In genomic region chr6:2903579-2904185, GRCh38 we compare ENCODE assay signal across 8 cellular contexts. TPM values are rescaled to one million over a fixed set of nuclear protein-coding genes. Genes with fewer than 3 reads are reported as not detected.
DNase-seq lines count a peak whose midpoint lies in the region; ATAC-seq and TF ChIP-seq lines count a peak whose summit lies in the region.
"Not testable (repeated sequence)": the region's sequence is repeated elsewhere in the genome, so short reads cannot be mapped to it uniquely, and the experiment has no call there.

No MANE protein-coding gene starts in this region.

- ATAC-seq in activated T-helper 17 cell treated with anti-CD3 and anti-CD28 coated beads, Interleukin-2, amount 50 U/mL, for 72 hours (replicated peaks), result not testable (repeated sequence)
- ATAC-seq in heart right ventricle (peak in 5 of 8 donors; percentile 0 to 53 (median 2)), upper lobe of left lung (ENCODE audit: low FRiP score in 2 of 2) (peak in 1 of 2 donors; percentile 51)

- 41 to 51% methylated on average over 12 to 18 of the region's 23 CpGs for WGBS in heart right ventricle, 2 donors
- 42 to 44% methylated on average over 5 to 6 of the region's 23 CpGs for WGBS in mesodermal cell (ENCODE audit: insufficient coverage in 2 of 2), 2 experiments
- 41% methylated on average over 15 of the region's 23 CpGs; no CpG with 5 or more reads in 1 of the 2 donors for WGBS in upper lobe of left lung, 2 donors

- not testable (repeated sequence) for H3K9me3 ChIP-seq in OCI-LY7 (ENCODE audit: low read length); heart right ventricle; mesodermal cell (ENCODE audit: control insufficient read depth, low read length); skeletal muscle satellite cell (replicated peaks; ENCODE audit: low read length); upper lobe of left lung

- H3K9ac ChIP-seq in skeletal muscle satellite cell (ENCODE audit: low read depth, low read length), result not testable (repeated sequence)

- peak overlapping the region; percentile 81 for H3K27ac ChIP-seq in OCI-LY7 (ENCODE audit: low read depth, low read length, poor library complexity, severe bottlenecking)
- peak overlapping the region in 48 of 59 donors; percentile 45 to 97 (median 92) for H3K27ac ChIP-seq in dorsolateral prefrontal cortex
- peak overlapping the region in 9 of 10 donors; percentile 84 to 95 (median 94) for H3K27ac ChIP-seq in heart right ventricle
- H3K27ac ChIP-seq in mesodermal cell (ENCODE audit: low read depth, low read length, severe bottlenecking), result not testable (repeated sequence)
- H3K27ac ChIP-seq in upper lobe of left lung, result peak overlapping the region in 3 of 4 donors; percentile 93 to 98 (median 95)

- not testable (repeated sequence) for BruUV-seq in OCI-LY7 (replicated peaks; lab: Mats Ljungman, UMichigan)

- POLR2A ChIA-PET in OCI-LY7 (lab: Charles Lee), result interaction anchor here (0.8 to 5.3 kb wide), 6 partner anchors 11 to 57 kb away, joined by 3 to 32 read pairs (median 7); no protein-coding TSS in a partner anchor

- in situ Hi-C loops in G401 (cut with HindIII; ENCODE audit: low sequenced_read_pairs), result not testable (repeated sequence)

- H3K27ac Mint-ChIP-seq in activated T-helper 17 cell treated with anti-CD3 and anti-CD28 coated beads, Interleukin-2, amount 50 U/mL, for 72 hours, result not testable (repeated sequence)

- not testable (repeated sequence) for H3K27me3 ChIP-seq in dorsolateral prefrontal cortex, heart right ventricle, upper lobe of left lung
- H3K27me3 ChIP-seq in skeletal muscle satellite cell (ENCODE audit: control insufficient read depth, insufficient read depth, low read length), result peaks cover 27% of the 10 kb centered on the region

- H3K27me3 Mint-ChIP-seq in activated T-helper 17 cell treated with anti-CD3 and anti-CD28 coated beads, Interleukin-2, amount 50 U/mL, for 72 hours, result not testable (repeated sequence)

- H3K4me3 Mint-ChIP-seq in activated T-helper 17 cell treated with anti-CD3 and anti-CD28 coated beads, Interleukin-2, amount 50 U/mL, for 72 hours, result peak overlapping the region; percentile 100

- H3K4me3 ChIP-seq in OCI-LY7 (ENCODE audit: low read depth, low read length, poor library complexity, severe bottlenecking) (peak overlapping the region; percentile 73), dorsolateral prefrontal cortex (peak overlapping the region in 56 of 59 donors; percentile 62 to 92 (median 81)), heart right ventricle (peak overlapping the region in 9 of 10 donors; percentile 68 to 94 (median 76)), mesodermal cell (ENCODE audit: extremely low read depth, insufficient read depth, low read length, poor library complexity, severe bottlenecking) (peak overlapping the region; percentile 58), upper lobe of left lung (peak overlapping the region in 3 of 4 donors; percentile 73 to 77 (median 74))
- H3K4me3 ChIP-seq in skeletal muscle satellite cell (ENCODE audit: low read length), result not testable (repeated sequence)

- H3K36me3 ChIP-seq in OCI-LY7 (ENCODE audit: insufficient read depth, low read length) (peaks cover 43% of the 10 kb centered on the region), heart right ventricle (peaks cover 0 to 18% (median 4%) of the 10 kb centered on the region in 9 donors), mesodermal cell (ENCODE audit: control insufficient read depth, insufficient read depth, low read length) (peaks cover 19% of the 10 kb centered on the region), upper lobe of left lung (peaks cover 0 to 14% (median 5%) of the 10 kb centered on the region in 4 donors)
- H3K36me3 ChIP-seq in skeletal muscle satellite cell (ENCODE audit: insufficient read depth, low read length), result not testable (repeated sequence)

- DNase-seq in G401 (ENCODE audit: low spot score), result peak; percentile 29
- DNase-seq in OCI-LY7 (ENCODE audit: low spot score); dorsolateral prefrontal cortex; heart right ventricle; upper lobe of left lung: not testable (repeated sequence)

- H3K4me2 ChIP-seq in OCI-LY7 (ENCODE audit: low read length) (peak overlapping the region; percentile 96), skeletal muscle satellite cell (ENCODE audit: low read length) (peak overlapping the region; percentile 92)

- H3K79me2 ChIP-seq in OCI-LY7 (ENCODE audit: insufficient read depth, low read depth, low read length), result peaks cover 45% of the 10 kb centered on the region

- not testable (repeated sequence) for TF ChIP-seq CTCF in OCI-LY7 (conservative IDR thresholded peaks at IDR 0.05; ENCODE audit: low read length); dorsolateral prefrontal cortex (IDR thresholded peaks at IDR 0.05 in 54 of 56, conservative IDR thresholded peaks at IDR 0.05 in 2 of 56; ENCODE audit: low read depth in 1 of 56, partially characterized antibody in 56 of 56); heart right ventricle (IDR thresholded peaks at IDR 0.05); upper lobe of left lung (IDR thresholded peaks at IDR 0.05)

- peaks cover 63% of the 10 kb centered on the region for H3K4me1 ChIP-seq in OCI-LY7 (ENCODE audit: insufficient read depth, low read length, poor library complexity, severe bottlenecking)
- peaks cover 0 to 45% (median 28%) of the 10 kb centered on the region in 9 donors for H3K4me1 ChIP-seq in heart right ventricle
- H3K4me1 ChIP-seq in mesodermal cell (ENCODE audit: control insufficient read depth, insufficient read depth, low read length, poor library complexity, severe bottlenecking), result peaks cover 13% of the 10 kb centered on the region
- peaks cover 11% of the 10 kb centered on the region for H3K4me1 ChIP-seq in skeletal muscle satellite cell (ENCODE audit: control insufficient read depth, insufficient read depth, low read length)
- H3K4me1 ChIP-seq in upper lobe of left lung, result peaks cover 16 to 30% (median 27%) of the 10 kb centered on the region in 4 donors

- peaks cover 41% of the 10 kb centered on the region for H3K36me3 Mint-ChIP-seq in activated T-helper 17 cell treated with anti-CD3 and anti-CD28 coated beads, Interleukin-2, amount 50 U/mL, for 72 hours (ENCODE audit: low read depth)

- not testable (repeated sequence) for H3K9me2 ChIP-seq in OCI-LY7 (ENCODE audit: insufficient read depth, low read length)

- peaks cover 31% of the 10 kb centered on the region for H3K4me1 Mint-ChIP-seq in activated T-helper 17 cell treated with anti-CD3 and anti-CD28 coated beads, Interleukin-2, amount 50 U/mL, for 72 hours

- not testable (repeated sequence) for H3K9me3 Mint-ChIP-seq in activated T-helper 17 cell treated with anti-CD3 and anti-CD28 coated beads, Interleukin-2, amount 50 U/mL, for 72 hours

- not testable (repeated sequence) for TF ChIP-seq POLR2A in upper lobe of left lung (IDR thresholded peaks at IDR 0.05)

- not testable (repeated sequence) for H2AFZ ChIP-seq in OCI-LY7 (ENCODE audit: low read length)

- CTCF ChIA-PET in OCI-LY7 (lab: Charles Lee; ENCODE audit: unreplicated experiment), result not testable (repeated sequence)

- intact Hi-C loops in OCI-LY7 (cut with micrococcal nuclease; ENCODE audit: unreplicated experiment), result not testable (repeated sequence)
- intact Hi-C loops in dorsolateral prefrontal cortex (cut with DNase I) (loop anchor here (1.0 to 5.0 kb wide), 2 partner anchors 12 to 46 kb away; no protein-coding TSS in a partner anchor), heart right ventricle (cut with DNase I) (loop anchor here in 7 of 10 donors (5.0 to 10.0 kb wide), 3 partner anchors 46 to 51 kb away; no protein-coding TSS in a partner anchor)

- peaks cover 21% of the 10 kb centered on the region for H4K20me1 ChIP-seq in OCI-LY7 (ENCODE audit: insufficient read depth, low read length)

- TF ChIP-seq EP300 in upper lobe of left lung (IDR thresholded peaks at IDR 0.05), result not testable (repeated sequence)

RNA-seq across cellular contexts. Expression of gene SERPINB9, which starts 0.6 kb away (rescaled TPM):
- 18.6 and 26.5 TPM in 2 replicates for total RNA-seq in G401 (2014; rRNA removed; shearing (Covaris generic))
- 74.7 and 78.4 TPM in 2 replicates for total RNA-seq in OCI-LY7 (2014; rRNA removed; shearing (Covaris generic))
- 166 and 167 TPM in 2 replicates for total RNA-seq in OCI-LY7 (2022)
- total RNA-seq in activated T-helper 17 cell treated with anti-CD3 and anti-CD28 coated beads, Interleukin-2, amount 50 U/mL, for 72 hours, result 10 to 100 TPM; 11.2 to 66.1 TPM
- total RNA-seq in dorsolateral prefrontal cortex, result 10 to 100 TPM in 114 of 120 experiments, 1 to 10 TPM in 6; 8.0 to 22.0 (median 14.4) TPM
- 10 to 100 TPM in 1 of 10 donors, 1 to 10 TPM in 9; 3.6 to 10.9 (median 4.8) TPM for total RNA-seq in heart right ventricle
- polyA plus RNA-seq in heart right ventricle, result 1 to 10 TPM; 2.2 to 3.8 TPM
- polyA plus RNA-seq in mesodermal cell (2013, experiment 1 of 2), result 66.1 TPM
- 65.9 TPM for polyA plus RNA-seq in mesodermal cell (2013, experiment 2 of 2)
- total RNA-seq in skeletal muscle satellite cell (2012; rRNA removed), result 0.22 and 0.25 TPM in 2 replicates
- total RNA-seq in upper lobe of left lung, result 10 to 100 TPM in 2 of 6 donors, 1 to 10 TPM in 4; 7.7 to 14.0 (median 9.3) TPM
